Comparison of ENCODE assay signal across 8 cellular contexts in genomic region chr1:3651939-3652537, GRCh38. TPM values are rescaled to one million over a fixed set of nuclear protein-coding genes. Genes with fewer than 3 reads are reported as not detected.
A peak's percentile ranks its signal among the peaks of the same experiment; 100 is the strongest.
DNase-seq lines count a peak whose midpoint lies in the region; ATAC-seq and TF ChIP-seq lines count a peak whose summit lies in the region.

Gene TP73, plus strand, starts transcription at chr1:3652516. Its CDS starts 29,850 bp downstream, at chr1:3682366.

- no peak for ATAC-seq in HG03520 (IDR thresholded peaks at IDR 0.05; ENCODE audit: unreplicated experiment)
- ATAC-seq in HG02970 (IDR thresholded peaks at IDR 0.05; ENCODE audit: low FRiP score, unreplicated experiment): no peak

- POLR2A ChIA-PET in Caco-2 (lab: Charles Lee) (no interaction called here), RWPE1 (lab: Yijun Ruan, JAX; ENCODE audit: low non-redundant PET) (interaction anchor here (0.6 to 1.1 kb wide), 3 partner anchors 21 to 1195 kb away, joined by 3 to 5 read pairs (median 4); no protein-coding TSS in a partner anchor)

- DNase-seq in Caco-2: peak; percentile 64 to 67
- DNase-seq in GM23248: peak; percentile 25
- no peak for DNase-seq in SK-N-MC (ENCODE audit: low read depth, low spot score)
- peak; percentile 38 for DNase-seq in hepatocyte (ENCODE audit: low spot score)
- no peak for DNase-seq in testis
- DNase-seq in RWPE1 (ENCODE audit: low spot score): no peak

- 3 to 4% methylated on average over 42 to 45 of the region's 77 CpGs for WGBS in GM23248 (ENCODE audit: low coverage in 1 of 2, low lambda C conversion rate in 2 of 2, missing lambda C conversion rate in 2 of 2), 2 experiments
- WGBS in hepatocyte (ENCODE audit: low lambda C conversion rate, missing lambda C conversion rate): under 1% methylated on average over 24 of the region's 77 CpGs
- WGBS in testis, 2 donors: 0% methylated on average over 7 to 8 of the region's 77 CpGs

- no peak within 1 kb of the TSS for H2AFZ ChIP-seq in GM23248
- H2AFZ ChIP-seq in hepatocyte: peak within 1 kb of the TSS; percentile 31

- H3K4me1 ChIP-seq in Caco-2 (peaks cover 9% of the 10 kb centered on the region; the same call in 1 of the 2 replicates), GM23248 (ENCODE audit: insufficient read depth) (0 out of 2 replicates have a peak, but pooled peaks cover 4% of the 10 kb centered on the region), hepatocyte (ENCODE audit: insufficient read depth) (peaks cover 8% of the 10 kb centered on the region), testis (no peaks in the 10 kb centered on the region)

- H3K4me3 ChIP-seq in Caco-2 (ENCODE audit: low read depth, low read length): peak within 1 kb of the TSS; percentile 84
- no peak within 1 kb of the TSS for H3K4me3 ChIP-seq in GM23248
- H3K4me3 ChIP-seq in SK-N-MC: peak within 1 kb of the TSS; percentile 40
- H3K4me3 ChIP-seq in hepatocyte: no peak within 1 kb of the TSS
- peak within 1 kb of the TSS; percentile 9 to 94 for H3K4me3 ChIP-seq in testis

- H3K4me1 Mint-ChIP-seq in Caco-2 (ENCODE audit: low read depth, unreplicated experiment): no peaks in the 10 kb centered on the region

- peaks cover 12% of the 10 kb centered on the region for H3K79me2 ChIP-seq in GM23248 (ENCODE audit: insufficient read depth)
- peaks cover 11% of the 10 kb centered on the region for H3K79me2 ChIP-seq in hepatocyte

- in situ Hi-C loops in GM23248 (cut with MboI): no loop called here

- H3K27ac Mint-ChIP-seq in Caco-2 (ENCODE audit: unreplicated experiment): no peak within 1 kb of the TSS

- H4K20me1 ChIP-seq in GM23248 (ENCODE audit: insufficient read depth) (no peaks in the 10 kb centered on the region), hepatocyte (ENCODE audit: insufficient read depth, poor library complexity, severe bottlenecking) (no peaks in the 10 kb centered on the region)

- no peaks in the 10 kb centered on the region for H3F3A ChIP-seq in GM23248 (ENCODE audit: insufficient read depth)

- H3K4me2 ChIP-seq in GM23248 (ENCODE audit: unreplicated experiment): no peak within 1 kb of the TSS
- peak within 1 kb of the TSS; percentile 95 for H3K4me2 ChIP-seq in hepatocyte

- no peaks in the 10 kb centered on the region for H3K27me3 Mint-ChIP-seq in Caco-2 (ENCODE audit: insufficient read depth, unreplicated experiment)

- H3K9ac ChIP-seq in GM23248: no peak within 1 kb of the TSS
- no peak within 1 kb of the TSS for H3K9ac ChIP-seq in SK-N-MC (ENCODE audit: insufficient read length)

- H3K9me3 Mint-ChIP-seq in Caco-2 (ENCODE audit: unreplicated experiment): no peaks in the 10 kb centered on the region

- TF ChIP-seq CTCF in Caco-2 (IDR thresholded peaks at IDR 0.05; ENCODE audit: insufficient read depth in 1 of 2, low read depth in 1 of 2, low read length in 1 of 2, severe bottlenecking in 1 of 2, unreplicated experiment in 1 of 2) (no peak), hepatocyte (IDR thresholded peaks at IDR 0.05; ENCODE audit: poor library complexity) (no peak), testis (IDR thresholded peaks at IDR 0.05) (no peak), RWPE1 (conservative IDR thresholded peaks at IDR 0.05; ENCODE audit: low read depth) (no peak)

- H3K27me3 ChIP-seq in Caco-2 (replicated peaks; ENCODE audit: control insufficient read depth, insufficient read depth, low read length) (no peaks in the 10 kb centered on the region), GM23248 (replicated peaks; ENCODE audit: insufficient read depth) (peaks cover 62% of the 10 kb centered on the region), hepatocyte (peaks cover 65% of the 10 kb centered on the region), testis (no peaks in the 10 kb centered on the region)

- no TSS peak for BruUV-seq in Caco-2 (replicated peaks; lab: Mats Ljungman, UMichigan)

- H3K36me3 ChIP-seq in Caco-2 (ENCODE audit: control insufficient read depth, insufficient read depth, low read length): no peaks in the 10 kb centered on the region
- H3K36me3 ChIP-seq in GM23248 (ENCODE audit: low read depth): 0 out of 2 replicates have a peak, but pooled peaks cover under 1% of the 10 kb centered on the region
- peaks cover 6% of the 10 kb centered on the region for H3K36me3 ChIP-seq in SK-N-MC (ENCODE audit: insufficient read depth, low read length)
- H3K36me3 ChIP-seq in hepatocyte (replicated peaks; ENCODE audit: insufficient read depth, low read depth): no peaks in the 10 kb centered on the region
- H3K36me3 ChIP-seq in testis (ENCODE audit: low read depth, missing control alignments): no peaks in the 10 kb centered on the region

- TF ChIP-seq POLR2A in testis (IDR thresholded peaks at IDR 0.05): no peak

- intact Hi-C loops in Caco-2 (cut with micrococcal nuclease; ENCODE audit: unreplicated experiment) (no loop called here), testis (cut with DNase I; ENCODE audit: low total_unique reads) (no loop called here)

- H3K4me3 Mint-ChIP-seq in Caco-2 (ENCODE audit: unreplicated experiment): peak within 1 kb of the TSS; percentile 62

- H3K27ac ChIP-seq in GM23248 (no peak within 1 kb of the TSS), SK-N-MC (no peak within 1 kb of the TSS), hepatocyte (no peak within 1 kb of the TSS), testis (no peak within 1 kb of the TSS), RWPE1 (no peak within 1 kb of the TSS)

- CTCF ChIA-PET in Caco-2 (lab: Charles Lee): interaction anchor here (2.2 kb wide), 1 partner anchor 33 kb away, joined by 5 read pairs; no protein-coding TSS in a partner anchor
- CTCF ChIA-PET in RWPE1 (lab: Yijun Ruan, JAX): interaction anchor here (0.9 kb wide), 1 partner anchor 37 kb away, joined by 5 read pairs; no protein-coding TSS in a partner anchor

- peaks cover 5% of the 10 kb centered on the region for H3K36me3 Mint-ChIP-seq in Caco-2 (ENCODE audit: insufficient read depth, unreplicated experiment)

- H3K9me3 ChIP-seq in Caco-2 (no peaks in the 10 kb centered on the region), GM23248 (ENCODE audit: low read depth) (no peaks in the 10 kb centered on the region), SK-N-MC (ENCODE audit: low read depth, low read length) (no peaks in the 10 kb centered on the region), hepatocyte (ENCODE audit: low read depth) (no peaks in the 10 kb centered on the region), testis (no peaks in the 10 kb centered on the region)

- H3K9me2 ChIP-seq in GM23248 (ENCODE audit: insufficient read depth): no peaks in the 10 kb centered on the region
- H3K9me2 ChIP-seq in hepatocyte (replicated peaks; ENCODE audit: insufficient read depth): no peaks in the 10 kb centered on the region

RNA-seq across cellular contexts. Expression of gene TP73, which starts in this region (rescaled TPM):
- total RNA-seq in Caco-2 (2022) (11.7 and 11.9 TPM in 2 replicates), hepatocyte (0.16 and 0.47 TPM in 2 replicates), testis (1 to 10 TPM; 1.3 to 1.5 TPM)
- total RNA-seq in GM23248 (2014; rRNA removed; shearing (Covaris generic)): not detected in 2 replicates
- polyA plus RNA-seq in GM23248 (2016; fragmentation: Nextera tagmentation; extraction: Ambion mirVana) (0.08 TPM in 1 of 2 replicates, not detected in the other), hepatocyte (0.27 and 1.4 TPM in 2 replicates), testis (ENCODE audit: insufficient read depth, low read depth, low replicate concordance) (2.2 TPM)

Comparison
In these comparisons a context has a peak if more than half of its experiments do, and no peak if none do; other contexts are left out.
1. Peak in DNase-seq in GM23248; RNA of the gene not detected or under 1 TPM.
2. DNase-seq: peak in Caco-2 (2 of 2) and hepatocyte (single experiment); none in SK-N-MC (single experiment), testis (single experiment) and RWPE1 (single experiment).
3. H3K4me3 ChIP-seq: peak in Caco-2 (single experiment), SK-N-MC (single experiment) and testis (2 of 2); none in GM23248 (single experiment) and hepatocyte (single experiment).